Comparison of ENCODE assay signal across 8 cellular contexts in genomic region chr11:6619021-6619745, GRCh38. TPM values are rescaled to one million over a fixed set of nuclear protein-coding genes. Genes with fewer than 3 reads are reported as not detected.
DNase-seq lines count a peak whose midpoint lies in the region; ATAC-seq, FAIRE-seq and TF ChIP-seq lines count a peak whose summit lies in the region.

Gene TPP1, minus strand, starts transcription at chr11:6619422. Its CDS starts 22 bp downstream, at chr11:6619400.

- peak; percentile 99 for ATAC-seq in HG02840 (IDR thresholded peaks at IDR 0.05; ENCODE audit: low FRiP score, unreplicated experiment)

- peak; percentile 100 for FAIRE-seq in GM12892 (lab: Jason Lieb, UNC)

- no peaks in the 10 kb centered on the region for H3K9me3 Mint-ChIP-seq in type B pancreatic cell

- WGBS in adipose tissue, 3 donors, result 0% methylated on average over 16 of the region's 16 CpGs

- H3K36me3 Mint-ChIP-seq in type B pancreatic cell, result peaks cover 8% of the 10 kb centered on the region

- intact Hi-C loops in cardiac septum (cut with DNase I), result no loop called here

- H3K4me3 Mint-ChIP-seq in type B pancreatic cell, result no peak within 1 kb of the TSS

- H3K27ac Mint-ChIP-seq in type B pancreatic cell, result no peak within 1 kb of the TSS

- no peaks in the 10 kb centered on the region for H3K4me1 Mint-ChIP-seq in type B pancreatic cell (ENCODE audit: unreplicated experiment)

- H3K27ac ChIP-seq in adipose tissue (ENCODE audit: low read depth, low read length), result peak within 1 kb of the TSS; percentile 21

- TF ChIP-seq CTCF in type B pancreatic cell (conservative IDR thresholded peaks at IDR 0.05), result no peak

- TF ChIP-seq POLR2A in GM12892 (IDR thresholded peaks at IDR 0.05; ENCODE audit: low read depth, low read length), result peak; percentile 63

- H3K27me3 Mint-ChIP-seq in type B pancreatic cell, result no peaks in the 10 kb centered on the region

- DNase-seq in GM12892 (ENCODE audit: insufficient read length), result peak; percentile 94
- DNase-seq in NCI-H1436 (lab: John Stamatoyannopoulos, UW), result peak; percentile 93
- DNase-seq in SW480 (ENCODE audit: low spot score), result peak; percentile 95
- DNase-seq in cardiac septum (ENCODE audit: low spot score), result peak; percentile 94
- peak; percentile 99 for DNase-seq in pons (ENCODE audit: low spot score)
- peak; percentile 89 for DNase-seq in type B pancreatic cell (ENCODE audit: extremely low spot score, unreplicated experiment)

RNA-seq across cellular contexts. Expression of gene TPP1, which starts in this region (rescaled TPM):
- 29.4 TPM for polyA plus RNA-seq in GM12892 (2012; ENCODE audit: missing spikeins)
- 10 to 100 TPM; 18.7 to 49.0 (median 39.9) TPM for polyA plus RNA-seq in adipose tissue
- total RNA-seq in cardiac septum, result 72.0 TPM
- 72.8 and 97.8 TPM in 2 replicates for total RNA-seq in type B pancreatic cell (ENCODE audit: low replicate concordance)

Comparison
In these comparisons a context has a peak if more than half of its experiments do, and no peak if none do; other contexts are left out.
1. Peak in every context shown above with its lines: DNase-seq, ATAC-seq and H3K27ac ChIP-seq.